Comparison of ENCODE assay signal across 31 cellular contexts in genomic region chr11:69106124-69106811, GRCh38. TPM values are rescaled to one million over a fixed set of nuclear protein-coding genes. Genes with fewer than 3 reads are reported as not detected.
DNase-seq lines count a peak whose midpoint lies in the region; ATAC-seq, FAIRE-seq and TF ChIP-seq lines count a peak whose summit lies in the region.
"Had no signal": no experiment of that assay in that cellular context is flagged by ENCODE, and none has a peak within 500 bp of the region (broad histone marks: within the 10 kb centered on the region; RNA-seq: fewer than 3 reads in every experiment).

No MANE protein-coding gene starts in this region.

- peak overlapping the region; percentile 52 to 74; a peak in 4 of 6 replicates for H3K27ac ChIP-seq in A549
- H3K27ac ChIP-seq: ascending aorta, KMS-11, ovary, testis had no signal

- no peak overlapping the region for H3K4me2 ChIP-seq in A549
- H3K4me2 ChIP-seq: KMS-11 had no signal

- peaks cover 10% of the 10 kb centered on the region for H3K36me3 Mint-ChIP-seq in Calu3 (ENCODE audit: insufficient read depth, unreplicated experiment)
- peaks cover 1% of the 10 kb centered on the region for H3K36me3 Mint-ChIP-seq in mesothelial cell of epicardium
- H3K36me3 Mint-ChIP-seq: natural killer cell had no signal

- no peak for FAIRE-seq in A549 (lab: Jason Lieb, UNC)
- FAIRE-seq: RCC 7860 had no signal

- TF ChIP-seq POLR2A in A549 (IDR thresholded peaks at IDR 0.05; ENCODE audit: low read length) = no peak

- H3K4me1 ChIP-seq in A549 = peaks cover 28% of the 10 kb centered on the region
- H3K4me1 ChIP-seq: testis had no signal

- TF ChIP-seq RAD21 in A549 (conservative IDR thresholded peaks at IDR 0.05 in 1 of 2, IDR thresholded peaks at IDR 0.05 in 1 of 2) = no peak

- DNase-seq in A549 (ENCODE audit: low read depth in 1 of 2, low spot score in 1 of 2) = no peak
- no peak for DNase-seq in Calu3
- DNase-seq in mesothelial cell of epicardium (ENCODE audit: low spot score in 2 of 2, unreplicated experiment in 2 of 2) = no peak
- DNase-seq in NCI-H1436 treated with DMSO at 0.1 percent for 48 hours (lab: John Stamatoyannopoulos, UW) = no peak
- DNase-seq in middle frontal gyrus (ENCODE audit: extremely low spot score, low spot score) = no peak
- DNase-seq in HEK293T (ENCODE audit: extremely low spot score) = no peak
- DNase-seq: activated B cell treated with CpG ODN at 0.5 μM for 24 hours; activated CD4-positive, alpha-beta T cell treated with anti-CD3 and anti-CD28 coated beads, Interleukin-2, amount 50 U/mL, for 4 hours; activated CD8-positive, alpha-beta memory T cell treated with anti-CD3 and anti-CD28 coated beads, Interleukin-2, amount 50 U/mL, for 4 hours; CD8-positive, alpha-beta memory T cell; DMS153; head of caudate nucleus; MV-4-11; natural killer cell; NCI-H510A treated with DMSO at 0.1 percent for 48 hours; NK-92 treated with Interleukin-12 subunit alpha and Interleukin-12 subunit beta, amount 100 ng/mL, for 24 hours; ovary; stimulated activated CD4-positive, alpha-beta T cell treated with anti-CD3 and anti-CD28 coated beads, Interleukin-4, amount 100 ng/mL, for 4 hours; stimulated activated naive CD4-positive, alpha-beta T cell; T-helper 9 cell; testis had no signal

- CTCF ChIA-PET in A549 (lab: Yijun Ruan, JAX) (interaction anchor here (0.7 to 15.2 kb wide), 9 partner anchors 10 to 562 kb away, joined by 3 to 262 read pairs (median 5); partner anchors contain the start of gene CCND1), Calu3 (lab: Charles Lee) (no interaction called here), HEK293T (lab: Yijun Ruan, JAX) (interaction anchor here (0.5 to 1.0 kb wide), 2 partner anchors 71 to 537 kb away, joined by 3 read pairs; no protein-coding TSS in a partner anchor)

- peak overlapping the region; percentile 33 for H3K27ac Mint-ChIP-seq in Calu3 (ENCODE audit: unreplicated experiment)
- peak overlapping the region; percentile 69 for H3K27ac Mint-ChIP-seq in mesothelial cell of epicardium
- H3K27ac Mint-ChIP-seq: activated B cell treated with CpG ODN at 0.5 μM for 24 hours; activated naive CD8-positive, alpha-beta T cell; activated T-helper 17 cell treated with anti-CD3 and anti-CD28 coated beads, Interleukin-2, amount 50 U/mL, for 72 hours; natural killer cell had no signal

- intact Hi-C loops in Calu3 (cut with micrococcal nuclease; ENCODE audit: unreplicated experiment) = no loop called here

- no peak for TF ChIP-seq CTCF in A549 (IDR thresholded peaks at IDR 0.05)
- no peak for TF ChIP-seq CTCF in Calu3 (IDR thresholded peaks at IDR 0.05; ENCODE audit: unreplicated experiment)
- TF ChIP-seq CTCF in mesothelial cell of epicardium (IDR thresholded peaks at IDR 0.05; ENCODE audit: unreplicated experiment) = no peak

- H3K4me3 Mint-ChIP-seq in Calu3 (ENCODE audit: low read depth, unreplicated experiment) = no peak overlapping the region
- H3K4me3 Mint-ChIP-seq in mesothelial cell of epicardium = no peak overlapping the region
- H3K4me3 Mint-ChIP-seq: activated B cell treated with CpG ODN at 0.5 μM for 24 hours; activated naive CD8-positive, alpha-beta T cell; activated T-helper 17 cell treated with anti-CD3 and anti-CD28 coated beads, Interleukin-2, amount 50 U/mL, for 72 hours; CD8-positive, alpha-beta memory T cell; natural killer cell had no signal

- TF ChIP-seq EP300 in A549 (IDR thresholded peaks at IDR 0.05) = no peak

- H3K9me3 ChIP-seq in A549 = no peaks in the 10 kb centered on the region
- H3K9me3 ChIP-seq: ascending aorta, ovary, testis had no signal

- H3K4me3 ChIP-seq in A549 = no peak overlapping the region
- H3K4me3 ChIP-seq: ascending aorta, ovary, testis had no signal

- H3K4me1 Mint-ChIP-seq in Calu3 (ENCODE audit: low read depth, unreplicated experiment) (peaks cover 36% of the 10 kb centered on the region), mesothelial cell of epicardium (peaks cover 17% of the 10 kb centered on the region)
- H3K4me1 Mint-ChIP-seq: activated B cell treated with CpG ODN at 0.5 μM for 24 hours; activated T-helper 17 cell treated with anti-CD3 and anti-CD28 coated beads, Interleukin-2, amount 50 U/mL, for 72 hours; CD8-positive, alpha-beta memory T cell; natural killer cell had no signal

- WGBS in A549 (ENCODE audit: missing lambda C conversion rate) = 96% methylated on average over 19 of the region's 22 CpGs

- H3K9me3 Mint-ChIP-seq in Calu3 (ENCODE audit: low read depth, unreplicated experiment) = peaks cover 6% of the 10 kb centered on the region
- H3K9me3 Mint-ChIP-seq in mesothelial cell of epicardium = peaks cover 9% of the 10 kb centered on the region
- H3K9me3 Mint-ChIP-seq: activated B cell treated with CpG ODN at 0.5 μM for 24 hours; activated T-helper 17 cell treated with anti-CD3 and anti-CD28 coated beads, Interleukin-2, amount 50 U/mL, for 72 hours had no signal

- ATAC-seq in A549 (no peak), SK-N-SH treated with all-trans-retinoic acid at 6 μM for 48 hours (no peak), GM18517 (IDR thresholded peaks at IDR 0.05; ENCODE audit: unreplicated experiment) (no peak)
- ATAC-seq: activated T-helper 17 cell treated with anti-CD3 and anti-CD28 coated beads, Interleukin-2, amount 50 U/mL, for 72 hours; natural killer cell; sciatic nerve had no signal

- no TSS peak for BruUV-seq in Calu3 (replicated peaks; lab: Mats Ljungman, UMichigan)

- H3K27me3 Mint-ChIP-seq in Calu3 (ENCODE audit: unreplicated experiment) = no peaks in the 10 kb centered on the region
- H3K27me3 Mint-ChIP-seq in mesothelial cell of epicardium (ENCODE audit: low read depth) = peaks cover 9% of the 10 kb centered on the region
- H3K27me3 Mint-ChIP-seq: activated naive CD8-positive, alpha-beta T cell; activated T-helper 17 cell treated with anti-CD3 and anti-CD28 coated beads, Interleukin-2, amount 50 U/mL, for 72 hours had no signal

- POLR2A ChIA-PET in A549 (lab: Yijun Ruan, JAX) (no interaction called here), HEK293T (lab: Yijun Ruan, JAX) (no interaction called here)

TF ChIP-seq in A549, 52 proteins besides CTCF, POLR2A, EP300 and RAD21:
- no peak for TF ChIP-seq JUN (IDR thresholded peaks at IDR 0.05)
- TF ChIP-seq ZFP36 (IDR thresholded peaks at IDR 0.05; ENCODE audit: borderline replicate concordance, partially characterized antibody) = no peak

TF ChIP-seq in SK-N-SH treated with all-trans-retinoic acid at 6 μM for 48 hours, 23 proteins besides CTCF, POLR2A, EP300 and RAD21:
- peak; percentile 70 for TF ChIP-seq ISL1 (CRISPR knock-in tag; IDR thresholded peaks at IDR 0.05)
- peak; percentile 74; the same call in 1 of the 2 replicates for TF ChIP-seq TCF4 (CRISPR knock-in tag; IDR thresholded peaks at IDR 0.05; ENCODE audit: borderline replicate concordance)
- TF ChIP-seq ZNF565 (CRISPR knock-in tag; conservative IDR thresholded peaks at IDR 0.05; ENCODE audit: low read depth) = no peak

TF ChIP-seq in HEK293T, 16 proteins besides CTCF, POLR2A, EP300 and RAD21:
- TF ChIP-seq ELF4 (IDR thresholded peaks at IDR 0.05) (no peak), BHLHE40 (IDR thresholded peaks at IDR 0.05; ENCODE audit: borderline replicate concordance) (no peak), ZNF384 (IDR thresholded peaks at IDR 0.05) (no peak), SUZ12 (IDR thresholded peaks at IDR 0.05) (no peak), SP1 (IDR thresholded peaks at IDR 0.05) (no peak), CTBP1 (IDR thresholded peaks at IDR 0.05; ENCODE audit: borderline replicate concordance) (no peak), L3MBTL2 (conservative IDR thresholded peaks at IDR 0.05) (no peak), PKNOX1 (IDR thresholded peaks at IDR 0.05) (no peak), TARDBP (IDR thresholded peaks at IDR 0.05) (no peak), ARNT (IDR thresholded peaks at IDR 0.05) (no peak), FOXM1 (IDR thresholded peaks at IDR 0.05; ENCODE audit: borderline replicate concordance) (no peak)
TF ChIP-seq in HEK293T: peak in this region for 0.

RNA-seq across cellular contexts. Expression of gene SMIM38, which starts 49.5 kb away (rescaled TPM):
- 0.08 and 0.24 TPM in 2 replicates for polyA plus RNA-seq in A549 (2011; rRNA removed)
- polyA plus RNA-seq in A549 (2012; cell fraction: cytosol; rRNA removed) = 0.01 TPM in 2 replicates
- 0.23 and 0.27 TPM in 2 replicates for polyA plus RNA-seq in A549 (2012; cell fraction: nucleus; rRNA removed)
- 0.05 to 0.08 TPM in 2 of 3 replicates, not detected in the other for polyA plus RNA-seq in A549 (2017; fragmentation: RNase III; extraction: RNeasy Plus Mini Kit Qiagen cat#74134 plus additional on column Dnase treatment)
- 0.15 and 0.21 TPM in 2 replicates for polyA minus RNA-seq in A549 (2011; rRNA and poly(A)+ RNA removed)
- 0.33 TPM in 1 of 2 replicates, not detected in the other for total RNA-seq in Calu3 (2022)
- 1.9 to 2.5 TPM (median 2.1 TPM) in 3 replicates for total RNA-seq in mesothelial cell of epicardium
- total RNA-seq: epithelial cell of proximal tubule, G401 had no signal
- polyA plus RNA-seq: CD8-positive, alpha-beta memory T cell had no signal

RNA-seq across cellular contexts. Expression of gene TPCN2, which starts 57.5 kb away (rescaled TPM):
- 8.1 and 8.9 TPM in 2 replicates for polyA plus RNA-seq in A549 (2011; rRNA removed)
- polyA plus RNA-seq in A549 (2012; cell fraction: cytosol; rRNA removed) = 9.4 and 11.6 TPM in 2 replicates
- polyA plus RNA-seq in A549 (2012; cell fraction: nucleus; rRNA removed) = 34.4 and 38.1 TPM in 2 replicates
- 8.8 to 9.1 TPM (median 9.0 TPM) in 3 replicates for polyA plus RNA-seq in A549 (2017; fragmentation: RNase III; extraction: RNeasy Plus Mini Kit Qiagen cat#74134 plus additional on column Dnase treatment)
- 10.1 and 13.1 TPM in 2 replicates for polyA minus RNA-seq in A549 (2011; rRNA and poly(A)+ RNA removed)
- 21.9 and 24.3 TPM in 2 replicates for total RNA-seq in Calu3 (2022)
- total RNA-seq in mesothelial cell of epicardium = 20.5 to 23.7 TPM (median 22.1 TPM) in 3 replicates
